ENCODE assay signal across 1 cellular context in the genomic region with DNA sequence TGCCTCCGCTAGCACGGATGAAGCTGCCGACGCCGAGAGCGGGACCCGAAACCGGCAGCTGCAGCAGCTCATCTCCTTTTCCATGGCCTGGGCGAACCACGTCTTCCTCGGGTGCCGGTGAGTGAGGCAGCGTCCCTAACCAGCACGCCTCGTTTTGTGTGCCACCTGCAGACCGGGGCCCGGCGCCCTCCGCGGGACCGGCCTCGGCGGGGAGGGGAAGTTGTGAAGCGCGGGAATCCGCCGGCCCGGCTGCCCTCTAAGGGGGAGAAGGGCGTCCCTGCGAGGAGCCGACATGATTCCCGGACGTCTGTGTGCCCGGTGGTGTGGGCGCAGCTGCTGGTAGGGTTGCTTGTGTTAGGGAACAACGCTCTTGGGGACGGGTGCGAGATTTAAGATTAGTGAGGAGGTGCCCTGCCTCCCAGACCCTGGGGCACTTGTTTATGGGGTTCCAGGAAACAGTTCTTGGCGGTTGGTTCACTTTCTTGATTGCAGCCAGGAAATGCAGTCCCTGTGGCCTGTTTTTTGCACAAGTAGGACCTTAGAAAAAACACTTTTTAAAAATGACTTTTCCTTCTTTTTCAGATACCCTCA.
TF ChIP-seq lines count a peak whose summit lies in the region.

No MANE protein-coding gene starts in this region.

TF ChIP-seq in GM23338, 12 proteins besides CTCF, POLR2A, EP300 and RAD21 (continued from another document):
- TF ChIP-seq, protein P1, sequence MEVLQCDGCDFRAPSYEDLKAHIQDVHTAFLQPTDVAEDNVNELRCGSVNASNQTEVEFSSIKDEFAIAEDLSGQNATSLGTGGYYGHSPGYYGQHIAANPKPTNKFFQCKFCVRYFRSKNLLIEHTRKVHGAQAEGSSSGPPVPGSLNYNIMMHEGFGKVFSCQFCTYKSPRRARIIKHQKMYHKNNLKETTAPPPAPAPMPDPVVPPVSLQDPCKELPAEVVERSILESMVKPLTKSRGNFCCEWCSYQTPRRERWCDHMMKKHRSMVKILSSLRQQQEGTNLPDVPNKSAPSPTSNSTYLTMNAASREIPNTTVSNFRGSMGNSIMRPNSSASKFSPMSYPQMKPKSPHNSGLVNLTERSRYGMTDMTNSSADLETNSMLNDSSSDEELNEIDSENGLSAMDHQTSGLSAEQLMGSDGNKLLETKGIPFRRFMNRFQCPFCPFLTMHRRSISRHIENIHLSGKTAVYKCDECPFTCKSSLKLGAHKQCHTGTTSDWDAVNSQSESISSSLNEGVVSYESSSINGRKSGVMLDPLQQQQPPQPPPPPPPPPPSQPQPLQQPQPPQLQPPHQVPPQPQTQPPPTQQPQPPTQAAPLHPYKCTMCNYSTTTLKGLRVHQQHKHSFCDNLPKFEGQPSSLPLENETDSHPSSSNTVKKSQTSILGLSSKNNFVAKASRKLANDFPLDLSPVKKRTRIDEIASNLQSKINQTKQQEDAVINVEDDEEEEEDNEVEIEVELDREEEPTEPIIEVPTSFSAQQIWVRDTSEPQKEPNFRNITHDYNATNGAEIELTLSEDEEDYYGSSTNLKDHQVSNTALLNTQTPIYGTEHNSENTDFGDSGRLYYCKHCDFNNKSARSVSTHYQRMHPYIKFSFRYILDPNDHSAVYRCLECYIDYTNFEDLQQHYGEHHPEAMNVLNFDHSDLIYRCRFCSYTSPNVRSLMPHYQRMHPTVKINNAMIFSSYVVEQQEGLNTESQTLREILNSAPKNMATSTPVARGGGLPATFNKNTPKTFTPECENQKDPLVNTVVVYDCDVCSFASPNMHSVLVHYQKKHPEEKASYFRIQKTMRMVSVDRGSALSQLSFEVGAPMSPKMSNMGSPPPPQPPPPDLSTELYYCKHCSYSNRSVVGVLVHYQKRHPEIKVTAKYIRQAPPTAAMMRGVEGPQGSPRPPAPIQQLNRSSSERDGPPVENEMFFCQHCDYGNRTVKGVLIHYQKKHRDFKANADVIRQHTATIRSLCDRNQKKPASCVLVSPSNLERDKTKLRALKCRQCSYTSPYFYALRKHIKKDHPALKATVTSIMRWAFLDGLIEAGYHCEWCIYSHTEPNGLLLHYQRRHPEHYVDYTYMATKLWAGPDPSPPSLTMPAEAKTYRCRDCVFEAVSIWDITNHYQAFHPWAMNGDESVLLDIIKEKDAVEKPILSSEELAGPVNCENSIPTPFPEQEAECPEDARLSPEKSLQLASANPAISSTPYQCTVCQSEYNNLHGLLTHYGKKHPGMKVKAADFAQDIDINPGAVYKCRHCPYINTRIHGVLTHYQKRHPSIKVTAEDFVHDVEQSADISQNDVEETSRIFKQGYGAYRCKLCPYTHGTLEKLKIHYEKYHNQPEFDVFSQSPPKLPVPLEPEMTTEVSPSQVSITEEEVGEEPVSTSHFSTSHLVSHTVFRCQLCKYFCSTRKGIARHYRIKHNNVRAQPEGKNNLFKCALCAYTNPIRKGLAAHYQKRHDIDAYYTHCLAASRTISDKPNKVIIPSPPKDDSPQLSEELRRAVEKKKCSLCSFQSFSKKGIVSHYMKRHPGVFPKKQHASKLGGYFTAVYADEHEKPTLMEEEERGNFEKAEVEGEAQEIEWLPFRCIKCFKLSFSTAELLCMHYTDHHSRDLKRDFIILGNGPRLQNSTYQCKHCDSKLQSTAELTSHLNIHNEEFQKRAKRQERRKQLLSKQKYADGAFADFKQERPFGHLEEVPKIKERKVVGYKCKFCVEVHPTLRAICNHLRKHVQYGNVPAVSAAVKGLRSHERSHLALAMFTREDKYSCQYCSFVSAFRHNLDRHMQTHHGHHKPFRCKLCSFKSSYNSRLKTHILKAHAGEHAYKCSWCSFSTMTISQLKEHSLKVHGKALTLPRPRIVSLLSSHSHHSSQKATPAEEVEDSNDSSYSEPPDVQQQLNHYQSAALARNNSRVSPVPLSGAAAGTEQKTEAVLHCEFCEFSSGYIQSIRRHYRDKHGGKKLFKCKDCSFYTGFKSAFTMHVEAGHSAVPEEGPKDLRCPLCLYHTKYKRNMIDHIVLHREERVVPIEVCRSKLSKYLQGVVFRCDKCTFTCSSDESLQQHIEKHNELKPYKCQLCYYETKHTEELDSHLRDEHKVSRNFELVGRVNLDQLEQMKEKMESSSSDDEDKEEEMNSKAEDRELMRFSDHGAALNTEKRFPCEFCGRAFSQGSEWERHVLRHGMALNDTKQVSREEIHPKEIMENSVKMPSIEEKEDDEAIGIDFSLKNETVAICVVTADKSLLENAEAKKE (CRISPR knock-in tag; IDR thresholded peaks at IDR 0.05), result no peak
- TF ChIP-seq CREB1 (CRISPR knock-in tag; IDR thresholded peaks at IDR 0.05; ENCODE audit: low read depth) (no peak), ZNF331 (CRISPR knock-in tag; IDR thresholded peaks at IDR 0.05; ENCODE audit: low read depth) (no peak), EZH2phosphoT487 (IDR thresholded peaks at IDR 0.05; ENCODE audit: unreplicated experiment) (no peak), EZH2 (IDR thresholded peaks at IDR 0.05; ENCODE audit: low read depth, unreplicated experiment) (no peak), POLR2AphosphoS5 (IDR thresholded peaks at IDR 0.05; ENCODE audit: low read depth) (no peak), NANOG (IDR thresholded peaks at IDR 0.05; ENCODE audit: borderline replicate concordance) (no peak), ZNF114 (CRISPR knock-in tag; IDR thresholded peaks at IDR 0.05) (no peak)
- TF ChIP-seq, protein P2, sequence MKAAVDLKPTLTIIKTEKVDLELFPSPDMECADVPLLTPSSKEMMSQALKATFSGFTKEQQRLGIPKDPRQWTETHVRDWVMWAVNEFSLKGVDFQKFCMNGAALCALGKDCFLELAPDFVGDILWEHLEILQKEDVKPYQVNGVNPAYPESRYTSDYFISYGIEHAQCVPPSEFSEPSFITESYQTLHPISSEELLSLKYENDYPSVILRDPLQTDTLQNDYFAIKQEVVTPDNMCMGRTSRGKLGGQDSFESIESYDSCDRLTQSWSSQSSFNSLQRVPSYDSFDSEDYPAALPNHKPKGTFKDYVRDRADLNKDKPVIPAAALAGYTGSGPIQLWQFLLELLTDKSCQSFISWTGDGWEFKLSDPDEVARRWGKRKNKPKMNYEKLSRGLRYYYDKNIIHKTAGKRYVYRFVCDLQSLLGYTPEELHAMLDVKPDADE (IDR thresholded peaks at IDR 0.05), result no peak
- TF ChIP-seq, protein P3, sequence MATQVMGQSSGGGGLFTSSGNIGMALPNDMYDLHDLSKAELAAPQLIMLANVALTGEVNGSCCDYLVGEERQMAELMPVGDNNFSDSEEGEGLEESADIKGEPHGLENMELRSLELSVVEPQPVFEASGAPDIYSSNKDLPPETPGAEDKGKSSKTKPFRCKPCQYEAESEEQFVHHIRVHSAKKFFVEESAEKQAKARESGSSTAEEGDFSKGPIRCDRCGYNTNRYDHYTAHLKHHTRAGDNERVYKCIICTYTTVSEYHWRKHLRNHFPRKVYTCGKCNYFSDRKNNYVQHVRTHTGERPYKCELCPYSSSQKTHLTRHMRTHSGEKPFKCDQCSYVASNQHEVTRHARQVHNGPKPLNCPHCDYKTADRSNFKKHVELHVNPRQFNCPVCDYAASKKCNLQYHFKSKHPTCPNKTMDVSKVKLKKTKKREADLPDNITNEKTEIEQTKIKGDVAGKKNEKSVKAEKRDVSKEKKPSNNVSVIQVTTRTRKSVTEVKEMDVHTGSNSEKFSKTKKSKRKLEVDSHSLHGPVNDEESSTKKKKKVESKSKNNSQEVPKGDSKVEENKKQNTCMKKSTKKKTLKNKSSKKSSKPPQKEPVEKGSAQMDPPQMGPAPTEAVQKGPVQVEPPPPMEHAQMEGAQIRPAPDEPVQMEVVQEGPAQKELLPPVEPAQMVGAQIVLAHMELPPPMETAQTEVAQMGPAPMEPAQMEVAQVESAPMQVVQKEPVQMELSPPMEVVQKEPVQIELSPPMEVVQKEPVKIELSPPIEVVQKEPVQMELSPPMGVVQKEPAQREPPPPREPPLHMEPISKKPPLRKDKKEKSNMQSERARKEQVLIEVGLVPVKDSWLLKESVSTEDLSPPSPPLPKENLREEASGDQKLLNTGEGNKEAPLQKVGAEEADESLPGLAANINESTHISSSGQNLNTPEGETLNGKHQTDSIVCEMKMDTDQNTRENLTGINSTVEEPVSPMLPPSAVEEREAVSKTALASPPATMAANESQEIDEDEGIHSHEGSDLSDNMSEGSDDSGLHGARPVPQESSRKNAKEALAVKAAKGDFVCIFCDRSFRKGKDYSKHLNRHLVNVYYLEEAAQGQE (IDR thresholded peaks at IDR 0.05; ENCODE audit: unreplicated experiment), result no peak
TF ChIP-seq in GM23338: peak in this region for 0.
